In genomic region chr7:112202819-112203218, GRCh38 we compare ENCODE assay signal across 9 cellular contexts. TPM values are rescaled to one million over a fixed set of nuclear protein-coding genes. Genes with fewer than 3 reads are reported as not detected.
DNase-seq lines count a peak whose midpoint lies in the region; ATAC-seq and TF ChIP-seq lines count a peak whose summit lies in the region.
"Had no signal": no experiment of that assay in that cellular context is flagged by ENCODE, and none has a peak within 500 bp of the region (broad histone marks: within the 10 kb centered on the region; RNA-seq: fewer than 3 reads in every experiment).

No MANE protein-coding gene starts in this region.

- no peaks in the 10 kb centered on the region for H3K9me3 Mint-ChIP-seq in activated CD4-positive, alpha-beta T cell treated with anti-CD3 and anti-CD28 coated beads for 36 hours (ENCODE audit: low read depth)

- CTCF ChIA-PET in activated CD4-positive, alpha-beta T cell treated with anti-CD3 and anti-CD28 coated beads for 36 hours (lab: Charles Lee): interaction anchor here (0.7 to 1.6 kb wide), 3 partner anchors 65 to 293 kb away, joined by 3 read pairs; no protein-coding TSS in a partner anchor

- no peak overlapping the region for H3K27ac Mint-ChIP-seq in activated CD4-positive, alpha-beta T cell treated with anti-CD3 and anti-CD28 coated beads for 36 hours

- H3K36me3 Mint-ChIP-seq in activated CD4-positive, alpha-beta T cell treated with anti-CD3 and anti-CD28 coated beads for 36 hours (ENCODE audit: low read depth): peaks cover 3% of the 10 kb centered on the region

- DNase-seq in activated CD4-positive, alpha-beta T cell treated with anti-CD3 and anti-CD28 coated beads for 36 hours: peak; percentile 56
- DNase-seq in activated CD4-positive, alpha-beta T cell treated with anti-CD3 and anti-CD28 coated beads for 1 hour: no peak
- DNase-seq in NCI-H774 (lab: John Stamatoyannopoulos, UW): peak; percentile 10
- DNase-seq in epithelial cell of esophagus (ENCODE audit: low read depth): peak; percentile 49
- peak; percentile 9 for DNase-seq in stimulated activated CD4-positive, alpha-beta T cell treated with anti-CD3 and anti-CD28 coated beads, Interleukin-4, amount 100 ng/mL, for 24 hours
- no peak for DNase-seq in activated CD8-positive, alpha-beta memory T cell treated with anti-CD3 and anti-CD28 coated beads for 24 hours

- POLR2A ChIA-PET in activated CD4-positive, alpha-beta T cell treated with anti-CD3 and anti-CD28 coated beads for 36 hours (lab: Charles Lee): interaction anchor here (4.7 kb wide), 1 partner anchor 247 kb away, joined by 23 read pairs; the partner anchor contains the start of gene IFRD1

- intact Hi-C loops in activated CD4-positive, alpha-beta T cell treated with anti-CD3 and anti-CD28 coated beads for 36 hours (cut with DNase I, micrococcal nuclease): no loop called here

- H3K4me1 Mint-ChIP-seq in activated CD4-positive, alpha-beta T cell treated with anti-CD3 and anti-CD28 coated beads for 36 hours: peaks cover 31% of the 10 kb centered on the region

- no peak overlapping the region for H3K4me3 ChIP-seq in epithelial cell of esophagus (ENCODE audit: low read length)
- H3K4me3 ChIP-seq: BLaER1 had no signal

- H3K4me3 Mint-ChIP-seq in activated CD4-positive, alpha-beta T cell treated with anti-CD3 and anti-CD28 coated beads for 36 hours: no peak overlapping the region

- peaks cover 53% of the 10 kb centered on the region for H3K27me3 Mint-ChIP-seq in activated CD4-positive, alpha-beta T cell treated with anti-CD3 and anti-CD28 coated beads for 36 hours

- TF ChIP-seq CTCF in epithelial cell of esophagus (IDR thresholded peaks at IDR 0.05; ENCODE audit: insufficient read depth, low read depth, low read length, missing control alignments): no peak

- no peak for ATAC-seq in activated CD4-positive, alpha-beta T cell treated with anti-CD3 and anti-CD28 coated beads for 36 hours
- ATAC-seq in HG02610 (IDR thresholded peaks at IDR 0.05; ENCODE audit: unreplicated experiment) (no peak), HG03565 (IDR thresholded peaks at IDR 0.05; ENCODE audit: unreplicated experiment) (no peak)

RNA-seq across cellular contexts. Expression of gene DOCK4, which starts 3.4 kb away (rescaled TPM):
- total RNA-seq in activated CD4-positive, alpha-beta T cell treated with anti-CD3 and anti-CD28 coated beads for 36 hours: under 1 TPM; 0.32 TPM

RNA-seq across cellular contexts. Expression of gene ZNF277, which starts 3.7 kb away (rescaled TPM):
- total RNA-seq in activated CD4-positive, alpha-beta T cell treated with anti-CD3 and anti-CD28 coated beads for 36 hours: 10 to 100 TPM; 17.6 to 21.4 TPM

Comparison
In these comparisons a context has a peak if more than half of its experiments do, and no peak if none do; other contexts are left out.
1. DNase-seq: peak in activated CD4-positive, alpha-beta T cell treated with anti-CD3 and anti-CD28 coated beads for 36 hours (single experiment), NCI-H774 (single experiment), epithelial cell of esophagus (single experiment) and stimulated activated CD4-positive, alpha-beta T cell treated with anti-CD3 and anti-CD28 coated beads, Interleukin-4, amount 100 ng/mL, for 24 hours (single experiment); none in activated CD4-positive, alpha-beta T cell treated with anti-CD3 and anti-CD28 coated beads for 1 hour (single experiment) and activated CD8-positive, alpha-beta memory T cell treated with anti-CD3 and anti-CD28 coated beads for 24 hours (single experiment).